Comparison of ENCODE assay signal across 30 cellular contexts in genomic region chr12:112574896-112575558, GRCh38.
DNase-seq lines count a peak whose midpoint lies in the region; ATAC-seq, FAIRE-seq and TF ChIP-seq lines count a peak whose summit lies in the region.
"Had no signal": no experiment of that assay in that cellular context is flagged by ENCODE, and none has a peak within 500 bp of the region (broad histone marks: within the 10 kb centered on the region; RNA-seq: fewer than 3 reads in every experiment).

No MANE protein-coding gene starts in this region.

- H3K18ac ChIP-seq in mesendoderm (ENCODE audit: low read length): no peak overlapping the region

- H4K8ac ChIP-seq in mesendoderm (ENCODE audit: low read depth, low read length): no peak overlapping the region

- BruUV-seq in endothelial cell of umbilical vein (replicated peaks; lab: Mats Ljungman, UMichigan): no TSS peak

- H3K4me3 Mint-ChIP-seq in GM23338 (peak overlapping the region; percentile 68), WTC11 (peak overlapping the region; percentile 64)
- H3K4me3 Mint-ChIP-seq in stimulated activated effector memory CD8-positive, alpha-beta T cell treated with anti-CD3 and anti-CD28 coated beads, Interleukin-12 subunit alpha, Interleukin-12 subunit beta, amount 100 ng/mL, for 72 hours: no peak overlapping the region
- H3K4me3 Mint-ChIP-seq: neural crest cell had no signal

- H2AFZ ChIP-seq in GM23338: peak overlapping the region; percentile 83
- H2AFZ ChIP-seq in endothelial cell of umbilical vein (ENCODE audit: low read depth, low read length): no peak overlapping the region

- no peaks in the 10 kb centered on the region; the same call in 2 of the 3 replicates for H3K36me3 Mint-ChIP-seq in GM23338 (ENCODE audit: low read depth)
- no peaks in the 10 kb centered on the region for H3K36me3 Mint-ChIP-seq in WTC11
- no peaks in the 10 kb centered on the region for H3K36me3 Mint-ChIP-seq in stimulated activated effector memory CD8-positive, alpha-beta T cell treated with anti-CD3 and anti-CD28 coated beads, Interleukin-12 subunit alpha, Interleukin-12 subunit beta, amount 100 ng/mL, for 72 hours
- H3K36me3 Mint-ChIP-seq: activated naive CD4-positive, alpha-beta T cell treated with anti-CD3 and anti-CD28 coated beads, Interleukin-2, amount 50 U/mL, for 72 hours had no signal

- peaks cover 31% of the 10 kb centered on the region for H3K4me1 Mint-ChIP-seq in GM23338
- peaks cover 31% of the 10 kb centered on the region for H3K4me1 Mint-ChIP-seq in WTC11
- no peaks in the 10 kb centered on the region for H3K4me1 Mint-ChIP-seq in stimulated activated effector memory CD8-positive, alpha-beta T cell treated with anti-CD3 and anti-CD28 coated beads, Interleukin-12 subunit alpha, Interleukin-12 subunit beta, amount 100 ng/mL, for 72 hours

- H2BK15ac ChIP-seq in mesendoderm (replicated peaks; ENCODE audit: low read depth): no peak overlapping the region

- H3K9ac ChIP-seq in endothelial cell of umbilical vein (replicated peaks; ENCODE audit: extremely low read depth, insufficient read depth, low read length): no peak overlapping the region
- H3K9ac ChIP-seq in mesendoderm (ENCODE audit: low read length): no peak overlapping the region

- H3K23ac ChIP-seq in mesendoderm (ENCODE audit: low read length): no peak overlapping the region

- peaks cover 5% of the 10 kb centered on the region; the same call in 1 of the 2 replicates for H3F3A ChIP-seq in GM23338 (replicated peaks; ENCODE audit: low read depth)

- intact Hi-C loops in endothelial cell of umbilical vein (cut with micrococcal nuclease) (no loop called here), gastrocnemius medialis (cut with DNase I; ENCODE audit: low total_unique reads) (no loop called here)

- H3K9me2 ChIP-seq in GM23338 (ENCODE audit: insufficient read depth): no peaks in the 10 kb centered on the region

- H3K4ac ChIP-seq in mesendoderm (ENCODE audit: low read depth, low read length): no peak overlapping the region

- no peak overlapping the region for H3K27ac Mint-ChIP-seq in GM23338
- H3K27ac Mint-ChIP-seq in WTC11: no peak overlapping the region
- no peak overlapping the region for H3K27ac Mint-ChIP-seq in stimulated activated effector memory CD8-positive, alpha-beta T cell treated with anti-CD3 and anti-CD28 coated beads, Interleukin-12 subunit alpha, Interleukin-12 subunit beta, amount 100 ng/mL, for 72 hours
- H3K27ac Mint-ChIP-seq: activated naive CD4-positive, alpha-beta T cell treated with anti-CD3 and anti-CD28 coated beads, Interleukin-2, amount 50 U/mL, for 72 hours had no signal

- ATAC-seq in GM23338 (peak; percentile 6; the same call in 1 of the 3 replicates), WTC11 (no peak), gastrocnemius medialis (no peak), HG02885 (IDR thresholded peaks at IDR 0.05; ENCODE audit: poor library complexity, unreplicated experiment) (no peak)
- ATAC-seq in stimulated activated effector memory CD8-positive, alpha-beta T cell treated with anti-CD3 and anti-CD28 coated beads, Interleukin-12 subunit alpha, Interleukin-12 subunit beta, amount 100 ng/mL, for 72 hours: no peak
- ATAC-seq: activated naive CD4-positive, alpha-beta T cell treated with anti-CD3 and anti-CD28 coated beads, Interleukin-2, amount 50 U/mL, for 72 hours; left cardiac atrium had no signal

- TF ChIP-seq POLR2A in endothelial cell of umbilical vein (IDR thresholded peaks at IDR 0.05; ENCODE audit: low read depth, low read length) (no peak), gastrocnemius medialis (IDR thresholded peaks at IDR 0.05) (no peak)

- H3K9me1 ChIP-seq in endothelial cell of umbilical vein (replicated peaks; ENCODE audit: control insufficient read depth, extremely low read depth, insufficient read depth, low read length): no peaks in the 10 kb centered on the region

- no peaks in the 10 kb centered on the region for H3K36me3 ChIP-seq in GM23338 (ENCODE audit: insufficient read depth)
- H3K36me3 ChIP-seq in endothelial cell of umbilical vein (ENCODE audit: control insufficient read depth in 2 of 2, extremely low read depth in 1 of 2, insufficient read depth in 2 of 2, low read length in 2 of 2): no peaks in the 10 kb centered on the region
- no peaks in the 10 kb centered on the region for H3K36me3 ChIP-seq in mesendoderm (ENCODE audit: control insufficient read depth, insufficient read depth, low read length)
- no peaks in the 10 kb centered on the region for H3K36me3 ChIP-seq in gastrocnemius medialis
- H3K36me3 ChIP-seq: HAP-1, right atrium auricular region, uterus, WERI-Rb-1 had no signal

- H3K27ac ChIP-seq in GM23338 (ENCODE audit: low read depth): no peak overlapping the region
- no peak overlapping the region for H3K27ac ChIP-seq in endothelial cell of umbilical vein (ENCODE audit: insufficient read depth, low read depth, low read length)
- H3K27ac ChIP-seq in mesendoderm (ENCODE audit: low read depth, low read length): no peak overlapping the region
- H3K27ac ChIP-seq in gastrocnemius medialis: no peak overlapping the region
- H3K27ac ChIP-seq: A549, right atrium auricular region, uterus, WERI-Rb-1 had no signal

- WGBS in mesendoderm (ENCODE audit: extremely low coverage, insufficient coverage, low lambda C conversion rate): no CpG with 5 or more reads among the region's 42 CpGs

- no peak overlapping the region for H4K5ac ChIP-seq in mesendoderm (ENCODE audit: low read length)

- H3K56ac ChIP-seq in mesendoderm (ENCODE audit: low read length): peak overlapping the region; percentile 64

- peaks cover 46% of the 10 kb centered on the region for H3K27me3 Mint-ChIP-seq in GM23338 (ENCODE audit: insufficient read depth, low read depth, poor library complexity)
- peaks cover 71% of the 10 kb centered on the region for H3K27me3 Mint-ChIP-seq in WTC11 (ENCODE audit: low read depth)

- peak overlapping the region; percentile 91 for H3K4me2 ChIP-seq in GM23338
- H3K4me2 ChIP-seq in endothelial cell of umbilical vein (ENCODE audit: insufficient read depth, low read length): no peak overlapping the region
- H3K4me2 ChIP-seq in mesendoderm (ENCODE audit: low read length): peak overlapping the region; percentile 42
- H3K4me2 ChIP-seq: A549 had no signal

- H4K20me1 ChIP-seq in GM23338 (replicated peaks; ENCODE audit: insufficient read depth): no peaks in the 10 kb centered on the region; the same call in 1 of the 2 replicates
- no peaks in the 10 kb centered on the region for H4K20me1 ChIP-seq in endothelial cell of umbilical vein (replicated peaks; ENCODE audit: control insufficient read depth, extremely low read depth, insufficient read depth, low read length)

- H3K4me1 ChIP-seq in GM23338 (ENCODE audit: insufficient read depth): peaks cover 25% of the 10 kb centered on the region
- no peaks in the 10 kb centered on the region for H3K4me1 ChIP-seq in endothelial cell of umbilical vein (ENCODE audit: control insufficient read depth, extremely low read depth, insufficient read depth, low read length)
- no peaks in the 10 kb centered on the region for H3K4me1 ChIP-seq in mesendoderm (ENCODE audit: control insufficient read depth, low read depth, low read length)
- no peaks in the 10 kb centered on the region for H3K4me1 ChIP-seq in gastrocnemius medialis
- H3K4me1 ChIP-seq: A549, uterus had no signal

- dilution Hi-C loops in endothelial cell of umbilical vein (cut with MboI; ENCODE audit: extremely low pct_ligation_motif_present, low sequenced_read_pairs): no loop called here

- H2BK120ac ChIP-seq in mesendoderm (ENCODE audit: low read depth, low read length): no peak overlapping the region

- H3K9me3 ChIP-seq in endothelial cell of umbilical vein (replicated peaks; ENCODE audit: control insufficient read depth, insufficient read depth, low read length) (no peaks in the 10 kb centered on the region), gastrocnemius medialis (no peaks in the 10 kb centered on the region)
- H3K9me3 ChIP-seq: A549, HAP-1, right atrium auricular region, uterus had no signal

- H3K9me3 Mint-ChIP-seq in GM23338: no peaks in the 10 kb centered on the region; the same call in 2 of the 3 replicates
- H3K9me3 Mint-ChIP-seq in WTC11: peaks cover 4% of the 10 kb centered on the region; the same call in 1 of the 2 replicates
- no peaks in the 10 kb centered on the region for H3K9me3 Mint-ChIP-seq in stimulated activated effector memory CD8-positive, alpha-beta T cell treated with anti-CD3 and anti-CD28 coated beads, Interleukin-12 subunit alpha, Interleukin-12 subunit beta, amount 100 ng/mL, for 72 hours
- H3K9me3 Mint-ChIP-seq: activated naive CD4-positive, alpha-beta T cell treated with anti-CD3 and anti-CD28 coated beads, Interleukin-2, amount 50 U/mL, for 72 hours; neural crest cell had no signal

- CTCF ChIA-PET in WTC11 (lab: Charles Lee) (no interaction called here), endothelial cell of umbilical vein (lab: Charles Lee) (no interaction called here)

- H3K4me3 ChIP-seq in GM23338: peak overlapping the region; percentile 69
- no peak overlapping the region for H3K4me3 ChIP-seq in endothelial cell of umbilical vein (replicated peaks in 1 of 3; ENCODE audit: insufficient read depth in 1 of 3, low read depth in 1 of 3, low read length in 3 of 3)
- no peak overlapping the region for H3K4me3 ChIP-seq in mesendoderm (ENCODE audit: low read length)
- no peak overlapping the region for H3K4me3 ChIP-seq in gastrocnemius medialis
- H3K4me3 ChIP-seq: A549, HAP-1, right atrium auricular region, uterus had no signal

- POLR2A ChIA-PET in WTC11 (lab: Charles Lee): no interaction called here
- POLR2A ChIA-PET in endothelial cell of umbilical vein (lab: Charles Lee): no interaction called here

- no peak for FAIRE-seq in endothelial cell of umbilical vein (lab: Jason Lieb, UNC)
- FAIRE-seq: A549, bronchial epithelial cell, small intestine had no signal

- H3K27me3 ChIP-seq in GM23338 (ENCODE audit: insufficient read depth) (peaks cover 60% of the 10 kb centered on the region), endothelial cell of umbilical vein (ENCODE audit: control insufficient read depth in 2 of 2, insufficient read depth in 2 of 2, low read length in 2 of 2) (peaks cover 8 to 10% of the 10 kb centered on the region in 2 experiments), mesendoderm (ENCODE audit: insufficient read depth, low read length, poor library complexity) (peaks cover 2% of the 10 kb centered on the region), gastrocnemius medialis (peaks cover 11 to 28% (median 21%) of the 10 kb centered on the region in 3 donors)
- H3K27me3 ChIP-seq: uterus had no signal

- H2AK5ac ChIP-seq in mesendoderm (ENCODE audit: low read length): no peak overlapping the region

- H3K79me2 ChIP-seq in GM23338 (replicated peaks; ENCODE audit: insufficient read depth) (no peaks in the 10 kb centered on the region), endothelial cell of umbilical vein (ENCODE audit: control insufficient read depth, insufficient read depth, low read length) (no peaks in the 10 kb centered on the region), mesendoderm (ENCODE audit: control insufficient read depth, insufficient read depth, low read length) (no peaks in the 10 kb centered on the region)

- TF ChIP-seq CTCF in GM23338 (conservative IDR thresholded peaks at IDR 0.05; ENCODE audit: low read depth in 2 of 2): no peak
- no peak for TF ChIP-seq CTCF in WTC11 (IDR thresholded peaks at IDR 0.05)
- TF ChIP-seq CTCF in endothelial cell of umbilical vein (IDR thresholded peaks at IDR 0.05; ENCODE audit: extremely low read depth in 1 of 2, insufficient read depth in 1 of 2, low read depth in 1 of 2, low read length in 2 of 2): no peak
- no peak for TF ChIP-seq CTCF in gastrocnemius medialis (IDR thresholded peaks at IDR 0.05 in 4 of 5, conservative IDR thresholded peaks at IDR 0.05 in 1 of 5)

- DNase-seq in GM23338 (ENCODE audit: low spot score) (no peak), WTC11 (ENCODE audit: low spot score) (peak; percentile 20), endothelial cell of umbilical vein (ENCODE audit: low read depth, low spot score) (no peak), mesendoderm (no peak), OCI-M1 (lab: John Stamatoyannopoulos, UW) (no peak), gastrocnemius medialis (no peak)
- no peak for DNase-seq in stimulated activated effector memory CD8-positive, alpha-beta T cell treated with anti-CD3 and anti-CD28 coated beads, Interleukin-12 subunit alpha, Interleukin-12 subunit beta, amount 100 ng/mL, for 72 hours (ENCODE audit: low spot score in 2 of 2)
- DNase-seq: activated CD4-positive, alpha-beta T cell treated with anti-CD3 and anti-CD28 coated beads for 48 hours; activated effector memory CD4-positive, alpha-beta T cell treated with Interleukin-2 at 50 U/mL for 16 hours; DND-41; effector memory CD4-positive, alpha-beta T cell; erythroblast; left cardiac atrium; NCI-H1092 treated with DMSO at 0.1 percent for 48 hours; NCI-H187; NCI-H82; SIG-M5; small intestine; stimulated activated naive CD4-positive, alpha-beta T cell treated with Interleukin-2 at 50 U/mL for 16 hours; SW 1271; T-helper 9 cell; uterus; WERI-Rb-1 had no signal

- H3K79me1 ChIP-seq in mesendoderm (ENCODE audit: low read length): no peaks in the 10 kb centered on the region

- no peak overlapping the region for H2BK5ac ChIP-seq in mesendoderm (ENCODE audit: low read length)

- in situ Hi-C loops in gastrocnemius medialis (cut with MboI; ENCODE audit: low sequenced_read_pairs in 4 of 4): no loop called here
